Comparison of ENCODE assay signal across 16 cellular contexts in the genomic region with DNA sequence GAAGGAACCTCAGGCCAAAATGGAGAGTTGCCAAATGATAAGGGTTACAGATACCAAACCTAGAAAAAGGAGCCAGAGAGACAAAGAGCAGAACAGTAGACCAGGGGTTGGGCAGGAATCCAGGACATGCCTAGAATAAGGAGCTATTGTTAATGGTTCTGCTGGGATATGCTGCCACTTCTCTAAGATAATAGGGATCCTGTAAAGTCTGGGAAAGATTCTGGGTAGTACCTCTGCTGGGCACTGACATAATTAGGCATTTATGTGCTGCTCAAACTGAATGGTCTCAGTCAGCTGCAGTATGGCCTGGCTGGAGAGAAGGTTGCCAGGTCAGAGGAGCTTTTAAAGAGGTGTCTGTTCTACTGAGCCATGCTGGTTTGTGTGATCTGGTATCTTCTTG.
"Had no signal": no experiment of that assay in that cellular context is flagged by ENCODE, and none has a peak within 500 bp of the region (broad histone marks: within the 10 kb centered on the region; RNA-seq: fewer than 3 reads in every experiment).

No MANE protein-coding gene starts in this region.

- H3K27ac ChIP-seq: esophagus muscularis mucosa, foreskin keratinocyte, heart left ventricle, left ventricle myocardium inferior, thyroid gland had no signal

- FAIRE-seq: urothelium cell line had no signal

- H3K4me1 ChIP-seq: esophagus muscularis mucosa, foreskin keratinocyte, thyroid gland had no signal

- H3K4me3 ChIP-seq: esophagus muscularis mucosa, heart left ventricle, left ventricle myocardium inferior, thyroid gland had no signal

- H3K27ac Mint-ChIP-seq: activated CD4-positive, alpha-beta memory T cell treated with anti-CD3 and anti-CD28 coated beads for 36 hours; activated naive CD8-positive, alpha-beta T cell treated with anti-CD3 and anti-CD28 coated beads, Interleukin-2, amount 10 ng/mL, durations not matched to agents 7 days and 5 days; nephron progenitor cell had no signal

- H3K9me3 Mint-ChIP-seq: activated CD4-positive, alpha-beta memory T cell treated with anti-CD3 and anti-CD28 coated beads for 36 hours; activated naive CD8-positive, alpha-beta T cell treated with anti-CD3 and anti-CD28 coated beads, Interleukin-2, amount 10 ng/mL, durations not matched to agents 7 days and 5 days; nephron progenitor cell had no signal

- ATAC-seq: foreskin keratinocyte, heart left ventricle had no signal

- H3K27me3 ChIP-seq: esophagus muscularis mucosa, foreskin keratinocyte, heart left ventricle, thyroid gland had no signal

- H3K36me3 Mint-ChIP-seq: activated CD4-positive, alpha-beta memory T cell treated with anti-CD3 and anti-CD28 coated beads for 36 hours; activated naive CD8-positive, alpha-beta T cell treated with anti-CD3 and anti-CD28 coated beads, Interleukin-2, amount 10 ng/mL, durations not matched to agents 7 days and 5 days had no signal

- DNase-seq: activated CD4-positive, alpha-beta memory T cell treated with anti-CD3 and anti-CD28 coated beads for 36 hours; activated CD4-positive, alpha-beta T cell treated with anti-CD3 and anti-CD28 coated beads for 1 hour; activated gamma-delta T cell treated with Interleukin-2 at 50 U/mL for 16 hours; activated naive CD8-positive, alpha-beta T cell treated with anti-CD3 and anti-CD28 coated beads, Interleukin-2, amount 10 ng/mL, durations not matched to agents 7 days and 5 days; activated T-cell treated with anti-CD3 and anti-CD28 coated beads, Interleukin-2, amount 50 U/mL, for 48 hours; aorta; foreskin keratinocyte; left ventricle myocardium inferior; nephron progenitor cell; stimulated activated CD4-positive, alpha-beta T cell treated with anti-CD3 and anti-CD28 coated beads, Interleukin-15, amount 100 ng/mL, for 24 hours; stimulated activated CD4-positive, alpha-beta T cell treated with anti-CD3 and anti-CD28 coated beads, Interleukin-4, amount 100 ng/mL, for 4 hours; T1000; thyroid gland had no signal

- H3K4me3 Mint-ChIP-seq: activated CD4-positive, alpha-beta memory T cell treated with anti-CD3 and anti-CD28 coated beads for 36 hours; activated naive CD8-positive, alpha-beta T cell treated with anti-CD3 and anti-CD28 coated beads, Interleukin-2, amount 10 ng/mL, durations not matched to agents 7 days and 5 days; nephron progenitor cell had no signal

- H3K36me3 ChIP-seq: esophagus muscularis mucosa, heart left ventricle, left ventricle myocardium inferior, thyroid gland had no signal

- H3K9me3 ChIP-seq: esophagus muscularis mucosa, heart left ventricle, left ventricle myocardium inferior, thyroid gland had no signal

- H3K4me1 Mint-ChIP-seq: activated naive CD8-positive, alpha-beta T cell treated with anti-CD3 and anti-CD28 coated beads, Interleukin-2, amount 10 ng/mL, durations not matched to agents 7 days and 5 days had no signal
